11 cellular contexts compared by ENCODE assay signal in genomic region chr5:103340717-103341397, GRCh38.
DNase-seq lines count a peak whose midpoint lies in the region; ATAC-seq and TF ChIP-seq lines count a peak whose summit lies in the region.
"Had no signal": no experiment of that assay in that cellular context is flagged by ENCODE, and none has a peak within 500 bp of the region (broad histone marks: within the 10 kb centered on the region; RNA-seq: fewer than 3 reads in every experiment).

No MANE protein-coding gene starts in this region.

- peaks cover 2% of the 10 kb centered on the region for H3K27me3 Mint-ChIP-seq in activated CD4-positive, alpha-beta T cell treated with anti-CD3 and anti-CD28 coated beads for 36 hours

- H3K27ac ChIP-seq in smooth muscle cell (ENCODE audit: low read depth) (peak overlapping the region; percentile 75), left lung (no peak overlapping the region)

- POLR2A ChIA-PET in activated CD4-positive, alpha-beta T cell treated with anti-CD3 and anti-CD28 coated beads for 36 hours (lab: Charles Lee) = no interaction called here

- ATAC-seq in activated CD4-positive, alpha-beta T cell treated with anti-CD3 and anti-CD28 coated beads for 36 hours = peak; percentile 94
- ATAC-seq in HG02610 (IDR thresholded peaks at IDR 0.05; ENCODE audit: unreplicated experiment) = peak; percentile 99
- ATAC-seq in left lung = no peak
- ATAC-seq: HCT116 had no signal

- H3K36me3 ChIP-seq in smooth muscle cell (ENCODE audit: low read depth) = no peaks in the 10 kb centered on the region
- H3K36me3 ChIP-seq in left lung = no peaks in the 10 kb centered on the region

- CTCF ChIA-PET in activated CD4-positive, alpha-beta T cell treated with anti-CD3 and anti-CD28 coated beads for 36 hours (lab: Charles Lee) = interaction anchor here (0.5 to 1.4 kb wide), 3 partner anchors 15 to 97 kb away, joined by 3 to 5 read pairs (median 3); no protein-coding TSS in a partner anchor

- peak overlapping the region; percentile 81 for H3K4me2 ChIP-seq in smooth muscle cell

- H3F3A ChIP-seq in smooth muscle cell (ENCODE audit: low read depth) = no peaks in the 10 kb centered on the region

- H3K27me3 ChIP-seq in smooth muscle cell (ENCODE audit: low read depth) (no peaks in the 10 kb centered on the region), left lung (no peaks in the 10 kb centered on the region)

- no peak overlapping the region for H3K9ac ChIP-seq in smooth muscle cell (ENCODE audit: low read depth)

- peak overlapping the region; percentile 9 for H3K4me3 ChIP-seq in smooth muscle cell
- H3K4me3 ChIP-seq in left lung = no peak overlapping the region

- peaks cover 3% of the 10 kb centered on the region for H3K9me3 ChIP-seq in smooth muscle cell (replicated peaks; ENCODE audit: low read depth)
- peaks cover 0 to 2% of the 10 kb centered on the region in 2 donors for H3K9me3 ChIP-seq in left lung

- H2AFZ ChIP-seq in smooth muscle cell (ENCODE audit: low read depth) = peak overlapping the region; percentile 85

- intact Hi-C loops in activated CD4-positive, alpha-beta T cell treated with anti-CD3 and anti-CD28 coated beads for 36 hours (cut with DNase I, micrococcal nuclease) = no loop called here
- intact Hi-C loops in left lung (cut with DNase I) = no loop called here

- peak; percentile 13 for DNase-seq in activated CD4-positive, alpha-beta T cell treated with anti-CD3 and anti-CD28 coated beads for 36 hours
- DNase-seq in activated CD4-positive, alpha-beta T cell treated with anti-CD3 and anti-CD28 coated beads, Interleukin-2, amount 50 U/mL, for 48 hours = no peak
- DNase-seq in HT1080 (ENCODE audit: low read depth) (peak; percentile 58), smooth muscle cell (lab: John Stamatoyannopoulos, UW; ENCODE audit: unreplicated experiment) (no peak), midbrain (lab: John Stamatoyannopoulos, UW) (no peak), left lung (no peak), DMS79 (lab: John Stamatoyannopoulos, UW) (no peak)
- DNase-seq: NCI-H774 had no signal

- 25% methylated on average over 5 of the region's 5 CpGs for WGBS in smooth muscle cell (ENCODE audit: low lambda C conversion rate)

- no peak overlapping the region for H3K27ac Mint-ChIP-seq in activated CD4-positive, alpha-beta T cell treated with anti-CD3 and anti-CD28 coated beads for 36 hours
- H3K27ac Mint-ChIP-seq: mesothelial cell of epicardium had no signal

- H3K36me3 Mint-ChIP-seq in activated CD4-positive, alpha-beta T cell treated with anti-CD3 and anti-CD28 coated beads for 36 hours (ENCODE audit: low read depth) = no peaks in the 10 kb centered on the region
- H3K36me3 Mint-ChIP-seq: mesothelial cell of epicardium had no signal

- H3K79me2 ChIP-seq in smooth muscle cell (ENCODE audit: low read depth) = no peaks in the 10 kb centered on the region

- no peaks in the 10 kb centered on the region for H4K20me1 ChIP-seq in smooth muscle cell (ENCODE audit: low read depth)

- TF ChIP-seq CTCF in smooth muscle cell (IDR thresholded peaks at IDR 0.05; ENCODE audit: borderline replicate concordance, insufficient read depth, poor library complexity, severe bottlenecking) = no peak
- TF ChIP-seq CTCF in left lung (IDR thresholded peaks at IDR 0.05) = no peak

- peaks cover under 1% of the 10 kb centered on the region for H3K4me1 ChIP-seq in smooth muscle cell (ENCODE audit: low read depth)
- H3K4me1 ChIP-seq in left lung = no peaks in the 10 kb centered on the region

- no peaks in the 10 kb centered on the region for H3K9me3 Mint-ChIP-seq in activated CD4-positive, alpha-beta T cell treated with anti-CD3 and anti-CD28 coated beads for 36 hours (ENCODE audit: low read depth)

- no peak overlapping the region for H3K4me3 Mint-ChIP-seq in activated CD4-positive, alpha-beta T cell treated with anti-CD3 and anti-CD28 coated beads for 36 hours
- H3K4me3 Mint-ChIP-seq: mesothelial cell of epicardium had no signal

- H3K4me1 Mint-ChIP-seq in activated CD4-positive, alpha-beta T cell treated with anti-CD3 and anti-CD28 coated beads for 36 hours = no peaks in the 10 kb centered on the region
- H3K4me1 Mint-ChIP-seq: mesothelial cell of epicardium had no signal

Comparison
In these comparisons a context has a peak if more than half of its experiments do, and no peak if none do; other contexts are left out.
1. DNase-seq: peak in activated CD4-positive, alpha-beta T cell treated with anti-CD3 and anti-CD28 coated beads for 36 hours (single experiment) and HT1080 (single experiment); none in activated CD4-positive, alpha-beta T cell treated with anti-CD3 and anti-CD28 coated beads, Interleukin-2, amount 50 U/mL, for 48 hours (0 of 2), smooth muscle cell (single experiment), midbrain (single experiment), left lung (0 of 2) and DMS79 (single experiment).